Comparison of ENCODE assay signal across 8 cellular contexts in the genomic region with DNA sequence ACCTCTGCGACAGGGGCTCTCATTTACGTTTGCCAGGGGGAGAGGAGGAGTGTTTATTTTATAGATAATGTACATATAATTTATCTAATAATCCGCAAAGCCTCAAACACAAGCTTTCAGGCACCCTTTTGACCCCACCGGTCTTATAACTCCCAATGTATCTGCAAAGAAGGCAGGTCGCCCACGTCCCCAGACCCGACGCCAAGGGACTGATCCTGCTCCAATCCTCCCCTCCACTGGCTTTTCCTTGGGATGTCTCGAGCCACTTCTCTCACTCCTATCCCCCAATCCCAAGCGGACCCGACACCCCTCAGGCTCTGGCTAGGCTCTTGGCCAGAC. TPM values are rescaled to one million over a fixed set of nuclear protein-coding genes. Genes with fewer than 3 reads are reported as not detected.
DNase-seq lines count a peak whose midpoint lies in the region; ATAC-seq and TF ChIP-seq lines count a peak whose summit lies in the region.

No MANE protein-coding gene starts in this region.

- CTCF ChIA-PET in RWPE1 (lab: Yijun Ruan, JAX): no interaction called here

- peak overlapping the region; percentile 88 to 96 (median 90) for H3K4me3 ChIP-seq in esophagus muscularis mucosa
- H3K4me3 ChIP-seq in psoas muscle: peak overlapping the region; percentile 89

- no peak for TF ChIP-seq CTCF in RWPE1 (conservative IDR thresholded peaks at IDR 0.05; ENCODE audit: low read depth)
- TF ChIP-seq CTCF in esophagus muscularis mucosa (IDR thresholded peaks at IDR 0.05): no peak
- TF ChIP-seq CTCF in psoas muscle (IDR thresholded peaks at IDR 0.05): no peak

- peaks cover 45% of the 10 kb centered on the region for H3K4me1 Mint-ChIP-seq in activated naive CD4-positive, alpha-beta T cell treated with anti-CD3 and anti-CD28 coated beads, Interleukin-2, amount 50 U/mL, for 24 hours

- H3K4me3 Mint-ChIP-seq in activated naive CD4-positive, alpha-beta T cell treated with anti-CD3 and anti-CD28 coated beads, Interleukin-2, amount 50 U/mL, for 24 hours: peak overlapping the region; percentile 98

- POLR2A ChIA-PET in RWPE1 (lab: Yijun Ruan, JAX; ENCODE audit: low non-redundant PET): no interaction called here

- ATAC-seq in psoas muscle (peak in 2 of 4 donors; percentile 23 to 45), GM19395 (IDR thresholded peaks at IDR 0.05; ENCODE audit: unreplicated experiment) (no peak), GM21390 (IDR thresholded peaks at IDR 0.05; ENCODE audit: unreplicated experiment) (no peak)

- H3K4me1 ChIP-seq in esophagus muscularis mucosa: peaks cover 19 to 51% (median 45%) of the 10 kb centered on the region in 4 donors
- peaks cover 29% of the 10 kb centered on the region for H3K4me1 ChIP-seq in psoas muscle

- H3K27ac ChIP-seq in RWPE1: peak overlapping the region; percentile 87
- H3K27ac ChIP-seq in esophagus muscularis mucosa (replicated peaks in 1 of 4): peak overlapping the region; percentile 94 to 96 (median 94)
- H3K27ac ChIP-seq in psoas muscle: peak overlapping the region; percentile 96

- no peak for TF ChIP-seq EP300 in esophagus muscularis mucosa (IDR thresholded peaks at IDR 0.05)

- H3K27me3 ChIP-seq in esophagus muscularis mucosa (no peaks in the 10 kb centered on the region), psoas muscle (ENCODE audit: insufficient read depth in 3 of 3, low read length in 2 of 3) (no peaks in the 10 kb centered on the region)

- no peaks in the 10 kb centered on the region for H3K27me3 Mint-ChIP-seq in activated naive CD4-positive, alpha-beta T cell treated with anti-CD3 and anti-CD28 coated beads, Interleukin-2, amount 50 U/mL, for 24 hours

- no peak for DNase-seq in activated naive CD4-positive, alpha-beta T cell treated with Interleukin-2 at 50 U/mL for 16 hours
- DNase-seq in RWPE1 (ENCODE audit: low spot score) (peak; percentile 34), esophagus muscularis mucosa (ENCODE audit: extremely low spot score) (no peak), psoas muscle (no peak), globus pallidus (ENCODE audit: low spot score) (no peak)

- H3K36me3 Mint-ChIP-seq in activated naive CD4-positive, alpha-beta T cell treated with anti-CD3 and anti-CD28 coated beads, Interleukin-2, amount 50 U/mL, for 24 hours: peaks cover 8% of the 10 kb centered on the region

- H3K9me3 ChIP-seq in esophagus muscularis mucosa (no peaks in the 10 kb centered on the region), psoas muscle (no peaks in the 10 kb centered on the region)

- H3K9me3 Mint-ChIP-seq in activated naive CD4-positive, alpha-beta T cell treated with anti-CD3 and anti-CD28 coated beads, Interleukin-2, amount 50 U/mL, for 24 hours: no peaks in the 10 kb centered on the region

- intact Hi-C loops in esophagus muscularis mucosa (cut with DNase I) (loop anchor here (5.0 kb wide), 1 partner anchor 90 kb away; the partner anchor contains the start of gene TKT), psoas muscle (cut with DNase I) (loop anchor here (2.0 to 10.0 kb wide), 3 partner anchors 26 to 548 kb away; partner anchors contain the start of gene SELENOK (in 2 of the 2))

- H3K27ac Mint-ChIP-seq in activated naive CD4-positive, alpha-beta T cell treated with anti-CD3 and anti-CD28 coated beads, Interleukin-2, amount 50 U/mL, for 24 hours: peak overlapping the region; percentile 99

- no peak for TF ChIP-seq POLR2A in esophagus muscularis mucosa (IDR thresholded peaks at IDR 0.05; ENCODE audit: low read depth)

- WGBS in esophagus muscularis mucosa: 1% methylated on average over 11 of the region's 11 CpGs
- 0 to 1% (median 1%) methylated on average over 11 of the region's 11 CpGs for WGBS in psoas muscle, 3 donors

- peaks cover under 1 to 22% (median 8%) of the 10 kb centered on the region in 4 donors for H3K36me3 ChIP-seq in esophagus muscularis mucosa
- peaks cover 0 to 27% of the 10 kb centered on the region in 2 donors for H3K36me3 ChIP-seq in psoas muscle (ENCODE audit: insufficient read depth in 1 of 2, low read depth in 1 of 2)

RNA-seq across cellular contexts. Expression of gene DCP1A, which starts 0.5 kb away (rescaled TPM):
- total RNA-seq in esophagus muscularis mucosa: 10 to 100 TPM; 17.0 to 26.4 (median 20.5) TPM
- 10 to 100 TPM; 16.2 to 19.3 (median 17.7) TPM for total RNA-seq in psoas muscle
- polyA plus RNA-seq in psoas muscle: 10 to 100 TPM in 1 of 3 donors, 1 to 10 TPM in 2; 4.8 to 11.1 (median 8.7) TPM
